ENCODE assay signal across 12 cellular contexts in genomic region chr10:95360122-95360715, GRCh38.
DNase-seq lines count a peak whose midpoint lies in the region; ATAC-seq and TF ChIP-seq lines count a peak whose summit lies in the region.
"Had no signal": no experiment of that assay in that cellular context is flagged by ENCODE, and none has a peak within 500 bp of the region (broad histone marks: within the 10 kb centered on the region; RNA-seq: fewer than 3 reads in every experiment).

No MANE protein-coding gene starts in this region.

- H3K4me1 Mint-ChIP-seq in MCF 10A (ENCODE audit: insufficient read depth, unreplicated experiment) = peaks cover 18% of the 10 kb centered on the region

- CTCF ChIA-PET in MCF 10A (lab: Yijun Ruan, JAX) = interaction anchor here (0.6 to 26.5 kb wide), 12 partner anchors 12 to 664 kb away, joined by 3 to 713 read pairs (median 4); no protein-coding TSS in a partner anchor

- H3K27me3 Mint-ChIP-seq in MCF 10A (ENCODE audit: insufficient read depth, unreplicated experiment) = peaks cover 12% of the 10 kb centered on the region

- TF ChIP-seq CTCF in MCF 10A (IDR thresholded peaks at IDR 0.05; ENCODE audit: unreplicated experiment) = no peak
- no peak for TF ChIP-seq CTCF in breast epithelium (IDR thresholded peaks at IDR 0.05)
- no peak for TF ChIP-seq CTCF in Loucy (conservative IDR thresholded peaks at IDR 0.05; ENCODE audit: low read length)

- H3K4me3 Mint-ChIP-seq in MCF 10A (ENCODE audit: unreplicated experiment) = no peak overlapping the region
- H3K4me3 Mint-ChIP-seq: naive B cell had no signal

- no peaks in the 10 kb centered on the region for H3K36me3 ChIP-seq in breast epithelium
- no peaks in the 10 kb centered on the region for H3K36me3 ChIP-seq in Loucy (ENCODE audit: insufficient read depth, low read length)
- H3K36me3 ChIP-seq in stomach smooth muscle (ENCODE audit: control insufficient read depth in 2 of 2, insufficient read depth in 2 of 2, low read length in 2 of 2) = peaks cover 27 to 47% of the 10 kb centered on the region in 2 donors

- H3K4me2 ChIP-seq in Loucy (ENCODE audit: low read depth, low read length, poor library complexity, severe bottlenecking) = peak overlapping the region; percentile 9

- POLR2A ChIA-PET in MCF 10A (lab: Yijun Ruan, JAX) = interaction anchor here (0.9 to 1.8 kb wide), 2 partner anchors 113 to 117 kb away, joined by 3 to 5 read pairs; no protein-coding TSS in a partner anchor

- H3K4me3 ChIP-seq in breast epithelium = no peak overlapping the region
- peak overlapping the region; percentile 10 for H3K4me3 ChIP-seq in Loucy (ENCODE audit: low read length, poor library complexity, severe bottlenecking)
- no peak overlapping the region for H3K4me3 ChIP-seq in stomach smooth muscle (ENCODE audit: low read length in 2 of 2)

- H3K27ac ChIP-seq in breast epithelium (no peak overlapping the region), stomach smooth muscle (ENCODE audit: low read length) (peak overlapping the region; percentile 25)

- no peaks in the 10 kb centered on the region for H3K9me2 ChIP-seq in Loucy (replicated peaks; ENCODE audit: low read depth, low read length)

- TF ChIP-seq POLR2A in breast epithelium (IDR thresholded peaks at IDR 0.05) = no peak

- H3K9me3 Mint-ChIP-seq in MCF 10A (ENCODE audit: unreplicated experiment) = no peaks in the 10 kb centered on the region
- H3K9me3 Mint-ChIP-seq: activated T-helper 2 cell treated with anti-CD3 and anti-CD28 coated beads, Interferon-gamma antibody, Interleukin-2, Interleukin-4, amounts not matched to agents 10 μg/mL and 5 μg/mL and 100 μg/mL, durations not matched to agents 14 hours and 24 hours and 36 hours; naive B cell had no signal

- no peak overlapping the region for H3K27ac Mint-ChIP-seq in MCF 10A (ENCODE audit: low read depth, unreplicated experiment)
- H3K27ac Mint-ChIP-seq: activated T-helper 2 cell treated with anti-CD3 and anti-CD28 coated beads, Interferon-gamma antibody, Interleukin-2, Interleukin-4, amounts not matched to agents 10 μg/mL and 5 μg/mL and 100 μg/mL, durations not matched to agents 14 hours and 24 hours and 36 hours had no signal

- H3K9ac ChIP-seq in Loucy (ENCODE audit: low read depth, low read length, poor library complexity, severe bottlenecking) (peak overlapping the region; percentile 53), stomach smooth muscle (ENCODE audit: low read length in 2 of 2) (no peak overlapping the region)

- intact Hi-C loops in MCF 10A (cut with micrococcal nuclease) (loop anchor here (5.0 kb wide), 2 partner anchors 53 to 728 kb away; no protein-coding TSS in a partner anchor), breast epithelium (cut with DNase I; ENCODE audit: low total_unique reads) (loop anchor here (5.0 to 10.0 kb wide), 2 partner anchors 115 to 502 kb away; no protein-coding TSS in a partner anchor)

- no peak for ATAC-seq in HG02852 (IDR thresholded peaks at IDR 0.05; ENCODE audit: unreplicated experiment)

- H4K20me1 ChIP-seq in Loucy (ENCODE audit: insufficient read depth, low read length, poor library complexity, severe bottlenecking) = no peaks in the 10 kb centered on the region

- no peaks in the 10 kb centered on the region for H3K27me3 ChIP-seq in breast epithelium
- no peaks in the 10 kb centered on the region for H3K27me3 ChIP-seq in Loucy (ENCODE audit: insufficient read depth, low read length, poor library complexity, severe bottlenecking)
- no peaks in the 10 kb centered on the region for H3K27me3 ChIP-seq in stomach smooth muscle (ENCODE audit: control insufficient read depth in 1 of 2, insufficient read depth in 2 of 2, low read length in 2 of 2)

- H3K9me3 ChIP-seq in breast epithelium (no peaks in the 10 kb centered on the region), Loucy (ENCODE audit: insufficient read depth, low read depth, low read length) (no peaks in the 10 kb centered on the region), stomach smooth muscle (ENCODE audit: control insufficient read depth in 2 of 2, low read length in 2 of 2) (no peaks in the 10 kb centered on the region)

- H3K79me2 ChIP-seq in Loucy (ENCODE audit: insufficient read depth, low read length) = no peaks in the 10 kb centered on the region

- DNase-seq in MCF 10A (ENCODE audit: unreplicated experiment) = peak; percentile 34
- DNase-seq in breast epithelium (ENCODE audit: low spot score in 2 of 2) = no peak
- peak; percentile 23 for DNase-seq in dermis blood vessel endothelial cell
- no peak for DNase-seq in activated T-cell treated with anti-CD3 and anti-CD28 coated beads, Interleukin-2, amount 50 U/mL, for 1 hour
- no peak for DNase-seq in NCI-H187 (lab: John Stamatoyannopoulos, UW)
- DNase-seq: AML-193, naive B cell, SIG-M5 had no signal

- H2AFZ ChIP-seq in Loucy (ENCODE audit: low read length) = peak overlapping the region; percentile 11; the same call in 1 of the 2 replicates

- H3F3A ChIP-seq in Loucy (ENCODE audit: low read depth) = no peaks in the 10 kb centered on the region

- H3K36me3 Mint-ChIP-seq in MCF 10A (ENCODE audit: insufficient read depth, unreplicated experiment) = no peaks in the 10 kb centered on the region
- H3K36me3 Mint-ChIP-seq: naive B cell had no signal

- no TSS peak for BruUV-seq in MCF 10A (replicated peaks; lab: Mats Ljungman, UMichigan)

- H3K4me1 ChIP-seq in breast epithelium = no peaks in the 10 kb centered on the region
- peaks cover 38% of the 10 kb centered on the region for H3K4me1 ChIP-seq in Loucy (ENCODE audit: insufficient read depth, low read length, poor library complexity, severe bottlenecking)
- peaks cover 58% of the 10 kb centered on the region for H3K4me1 ChIP-seq in stomach smooth muscle (ENCODE audit: control insufficient read depth, insufficient read depth, low read length)

Comparison
In these comparisons a context has a peak if more than half of its experiments do, and no peak if none do; other contexts are left out.
1. DNase-seq: peak in MCF 10A (single experiment) and dermis blood vessel endothelial cell (single experiment); none in breast epithelium (0 of 2), activated T-cell treated with anti-CD3 and anti-CD28 coated beads, Interleukin-2, amount 50 U/mL, for 1 hour (single experiment) and NCI-H187 (0 of 2).